2 cellular contexts compared by ENCODE assay signal in genomic region chr17:81961554-81962498, GRCh38.
TF ChIP-seq lines count a peak whose summit lies in the region.

No MANE protein-coding gene starts in this region.

TF ChIP-seq in HEK293, 187 proteins besides CTCF, POLR2A, EP300 and RAD21 (continues in another document):
- TF ChIP-seq ZIC2 (tag by site-specific recombination; IDR thresholded peaks at IDR 0.05) = peak; percentile 20; the same call in 1 of the 2 replicates
- TF ChIP-seq ZNF510 (tag by site-specific recombination; IDR thresholded peaks at IDR 0.05; ENCODE audit: insufficient replicate concordance) = no peak
- TF ChIP-seq ZNF239 (tag by site-specific recombination; IDR thresholded peaks at IDR 0.05) = no peak
- TF ChIP-seq ZNF629 (tag by site-specific recombination; IDR thresholded peaks at IDR 0.05) = no peak
- peak; percentile 72; the same call in 1 of the 2 replicates for TF ChIP-seq REST (tag by site-specific recombination; IDR thresholded peaks at IDR 0.05)
- no peak for TF ChIP-seq FEZF1 (tag by site-specific recombination; IDR thresholded peaks at IDR 0.05)
- no peak for TF ChIP-seq IKZF3 (tag by site-specific recombination; IDR thresholded peaks at IDR 0.05)
- no peak for TF ChIP-seq ZNF704 (tag by site-specific recombination; IDR thresholded peaks at IDR 0.05)
- TF ChIP-seq ZNF449 (tag by site-specific recombination; IDR thresholded peaks at IDR 0.05) = no peak
- TF ChIP-seq PRDM4 (tag by site-specific recombination; IDR thresholded peaks at IDR 0.05) = no peak
- TF ChIP-seq GLIS1 (tag by site-specific recombination; IDR thresholded peaks at IDR 0.05) = 0 out of 2 replicates have a peak, but pooled peaks have one; percentile 25
- no peak for TF ChIP-seq SCRT2 (tag by site-specific recombination; IDR thresholded peaks at IDR 0.05)
- TF ChIP-seq ZSCAN23 (tag by site-specific recombination; IDR thresholded peaks at IDR 0.05) = no peak
- TF ChIP-seq ZNF280C (tag by site-specific recombination; IDR thresholded peaks at IDR 0.05) = no peak
- no peak for TF ChIP-seq PRDM1 (tag by site-specific recombination; IDR thresholded peaks at IDR 0.05)
- TF ChIP-seq GLIS2 (tag by site-specific recombination; IDR thresholded peaks at IDR 0.05) = peak; percentile 8; the same call in 1 of the 2 replicates
- no peak for TF ChIP-seq ZNF266 (tag by site-specific recombination; IDR thresholded peaks at IDR 0.05; ENCODE audit: low read depth)
- no peak for TF ChIP-seq ZNF140 (tag by site-specific recombination; IDR thresholded peaks at IDR 0.05)

TF ChIP-seq in H1, 55 proteins besides CTCF, POLR2A, EP300 and RAD21:
- TF ChIP-seq NANOG (IDR thresholded peaks at IDR 0.05; ENCODE audit: insufficient read depth, low read depth, low read length, poor library complexity, severe bottlenecking) (no peak), POLR2AphosphoS5 (IDR thresholded peaks at IDR 0.05; ENCODE audit: low read depth, low read length) (no peak), SUZ12 (IDR thresholded peaks at IDR 0.05; ENCODE audit: low read length) (peak; percentile 34), ZNF274 (IDR thresholded peaks at IDR 0.05; ENCODE audit: borderline replicate concordance, extremely low read depth, low read length) (no peak), EZH2 (IDR thresholded peaks at IDR 0.05; ENCODE audit: low read depth, low read length, severe bottlenecking) (peak; percentile 63)
